In the genomic region with DNA sequence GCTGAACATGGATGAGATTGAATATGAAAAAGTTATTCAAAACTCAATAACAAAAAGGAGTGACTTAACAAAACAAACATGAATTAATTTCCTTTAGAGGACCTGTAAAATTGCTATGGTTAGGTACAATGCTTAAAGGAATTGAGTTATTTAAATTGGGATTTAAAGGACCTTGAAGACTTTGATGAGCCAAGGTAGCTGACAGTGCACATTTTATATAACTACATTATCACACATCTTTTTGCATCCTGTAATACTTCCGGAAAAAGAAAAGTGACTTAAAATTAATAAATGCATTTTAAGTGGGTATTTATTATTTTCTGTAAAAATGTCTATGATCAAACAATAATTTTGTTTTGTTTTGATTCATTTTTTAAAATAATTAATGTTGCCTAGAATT, we compare ENCODE assay signal across 8 cellular contexts.
"Had no signal": no experiment of that assay in that cellular context is flagged by ENCODE, and none has a peak within 500 bp of the region (broad histone marks: within the 10 kb centered on the region; RNA-seq: fewer than 3 reads in every experiment).

No MANE protein-coding gene starts in this region.

- FAIRE-seq: G401.6, GM12878, GM12891, GM12892, GM18507, GM19239 had no signal

- DNase-seq: GDM1, GF-D8 had no signal

- ATAC-seq: GM12878 had no signal

- H3K4me3 ChIP-seq: GM12878 had no signal
